Comparison of ENCODE assay signal across 18 cellular contexts in the genomic region with DNA sequence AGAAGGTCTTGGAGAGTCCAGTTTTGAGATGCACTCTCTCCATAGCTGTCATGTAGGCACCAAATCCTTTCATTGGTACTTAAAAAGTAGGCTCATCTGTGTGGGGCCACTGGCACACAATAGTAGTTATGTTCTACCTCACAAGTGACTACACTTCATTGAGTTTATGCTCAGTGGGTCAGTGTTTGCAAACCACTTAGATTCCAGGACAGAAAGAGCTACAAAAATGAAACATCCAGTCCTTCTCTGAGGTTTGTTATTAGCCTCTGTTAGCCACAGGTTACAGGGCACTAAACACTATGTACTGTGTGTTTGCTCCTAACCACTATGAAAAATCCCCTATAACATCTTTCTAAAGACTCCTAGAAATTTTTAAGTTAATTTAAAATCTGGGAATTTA. TPM values are rescaled to one million over a fixed set of nuclear protein-coding genes. Genes with fewer than 3 reads are reported as not detected.
DNase-seq lines count a peak whose midpoint lies in the region; ATAC-seq and TF ChIP-seq lines count a peak whose summit lies in the region.
"Had no signal": no experiment of that assay in that cellular context is flagged by ENCODE, and none has a peak within 500 bp of the region (broad histone marks: within the 10 kb centered on the region; RNA-seq: fewer than 3 reads in every experiment).

No MANE protein-coding gene starts in this region.

- H3K4me3 ChIP-seq in left ventricle myocardium inferior, result no peak overlapping the region
- no peak overlapping the region for H3K4me3 ChIP-seq in right atrium auricular region
- H3K4me3 ChIP-seq in thyroid gland (replicated peaks in 1 of 3), result no peak overlapping the region
- H3K4me3 ChIP-seq: upper lobe of left lung had no signal

- H3K4me1 ChIP-seq in left ventricle myocardium inferior (peaks cover 19% of the 10 kb centered on the region), right atrium auricular region (peaks cover 0 to 4% of the 10 kb centered on the region in 2 donors), thyroid gland (no peaks in the 10 kb centered on the region)
- H3K4me1 ChIP-seq: upper lobe of left lung had no signal

- DNase-seq in left ventricle myocardium inferior, result no peak
- DNase-seq in right atrium auricular region (ENCODE audit: low spot score), result no peak
- peak; percentile 9 to 13 for DNase-seq in thyroid gland
- DNase-seq in putamen (ENCODE audit: low spot score), result no peak
- DNase-seq in stimulated activated CD4-positive, alpha-beta T cell treated with anti-CD3 and anti-CD28 coated beads, Interleukin-12 subunit alpha, Interleukin-12 subunit beta, amount 100 ng/mL, for 4 hours, result no peak
- no peak for DNase-seq in hippocampal formation (lab: John Stamatoyannopoulos, UW)
- DNase-seq: activated CD8-positive, alpha-beta memory T cell treated with anti-CD3 and anti-CD28 coated beads, Interleukin-2, amount 50 U/mL, for 4 hours; GOT3; Kasumi-1; midbrain; NCI-H1105; stimulated activated naive CD4-positive, alpha-beta T cell treated with Interleukin-2 at 50 U/mL for 16 hours; T1000; upper lobe of left lung had no signal

- intact Hi-C loops in left ventricle myocardium inferior (cut with micrococcal nuclease) (no loop called here), thyroid gland (cut with DNase I) (no loop called here)

- TF ChIP-seq CTCF in left ventricle myocardium inferior (IDR thresholded peaks at IDR 0.05; ENCODE audit: borderline replicate concordance) (no peak), right atrium auricular region (IDR thresholded peaks at IDR 0.05) (no peak), thyroid gland (IDR thresholded peaks at IDR 0.05) (no peak)

- H3K27me3 ChIP-seq in left ventricle myocardium inferior (ENCODE audit: low read depth) (no peaks in the 10 kb centered on the region), right atrium auricular region (no peaks in the 10 kb centered on the region), thyroid gland (no peaks in the 10 kb centered on the region)
- H3K27me3 ChIP-seq: upper lobe of left lung had no signal

- peak; percentile 78 for ATAC-seq in HG02642 (IDR thresholded peaks at IDR 0.05; ENCODE audit: poor library complexity, unreplicated experiment)
- ATAC-seq in HG03354 (IDR thresholded peaks at IDR 0.05; ENCODE audit: poor library complexity, severe bottlenecking, unreplicated experiment), result peak; percentile 75
- ATAC-seq: Panc1 had no signal

- peaks cover 11% of the 10 kb centered on the region for H3K36me3 ChIP-seq in left ventricle myocardium inferior
- no peaks in the 10 kb centered on the region for H3K36me3 ChIP-seq in right atrium auricular region
- H3K36me3 ChIP-seq in thyroid gland, result no peaks in the 10 kb centered on the region

- no peak for TF ChIP-seq POLR2A in thyroid gland (IDR thresholded peaks at IDR 0.05)

- peaks cover 6% of the 10 kb centered on the region for H3K9me3 ChIP-seq in left ventricle myocardium inferior (replicated peaks)
- peaks cover 0 to 10% of the 10 kb centered on the region in 2 donors for H3K9me3 ChIP-seq in right atrium auricular region
- H3K9me3 ChIP-seq in thyroid gland, result no peaks in the 10 kb centered on the region
- H3K9me3 ChIP-seq: upper lobe of left lung had no signal

- H3K27ac ChIP-seq in left ventricle myocardium inferior (replicated peaks) (peak overlapping the region; percentile 33), right atrium auricular region (no peak overlapping the region), thyroid gland (no peak overlapping the region)
- H3K27ac ChIP-seq: 22Rv1, upper lobe of left lung had no signal

RNA-seq across cellular contexts. Expression of a gene that starts 13.8 kb away (rescaled TPM):
- total RNA-seq in left ventricle myocardium inferior (25.9 TPM), right atrium auricular region (10 to 100 TPM; 15.3 to 19.8 TPM), thyroid gland (10 to 100 TPM; 25.1 to 30.0 (median 25.4) TPM)

Comparison
In these comparisons a context has a peak if more than half of its experiments do, and no peak if none do; other contexts are left out.
1. DNase-seq: peak in thyroid gland (2 of 2); none in left ventricle myocardium inferior (single experiment), right atrium auricular region (single experiment), putamen (single experiment), stimulated activated CD4-positive, alpha-beta T cell treated with anti-CD3 and anti-CD28 coated beads, Interleukin-12 subunit alpha, Interleukin-12 subunit beta, amount 100 ng/mL, for 4 hours (single experiment) and hippocampal formation (0 of 2).